ENCODE assay signal across 1 cellular context in the genomic region with DNA sequence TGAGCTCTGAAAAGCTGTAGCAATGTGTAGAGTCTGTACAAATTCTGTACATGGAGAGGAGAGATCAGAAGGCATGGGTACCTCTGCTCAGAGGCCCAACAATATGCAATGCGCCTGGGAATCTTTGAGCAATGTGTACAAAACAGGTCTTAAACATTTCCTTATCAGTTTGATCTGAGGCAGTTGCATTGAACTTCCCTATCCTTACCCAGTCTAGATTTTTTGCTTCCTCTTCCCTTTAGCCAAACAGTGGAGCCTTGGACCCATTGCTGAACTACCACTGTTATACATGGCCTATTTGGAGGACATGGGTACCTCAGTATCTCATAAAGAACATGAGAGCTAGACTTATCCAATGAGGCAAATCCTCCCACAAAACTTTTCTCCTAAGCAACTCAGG.
TF ChIP-seq lines count a peak whose summit lies in the region.

No MANE protein-coding gene starts in this region.

TF ChIP-seq in H1, 55 proteins besides CTCF, POLR2A, EP300 and RAD21 (continued from another document):
- TF ChIP-seq HDAC2 (IDR thresholded peaks at IDR 0.05; ENCODE audit: borderline replicate concordance in 1 of 2, low read depth in 2 of 2, low read length in 2 of 2) (no peak), TAF7 (optimal IDR thresholded peaks at IDR 0.05; ENCODE audit: borderline replicate concordance, low read depth, low read length) (no peak), SRF (IDR thresholded peaks at IDR 0.05; ENCODE audit: low read depth, low read length) (no peak), RFX5 (IDR thresholded peaks at IDR 0.05; ENCODE audit: borderline replicate concordance, low read depth, low read length) (no peak), NRF1 (IDR thresholded peaks at IDR 0.05; ENCODE audit: low read depth, low read length) (no peak), TBP (IDR thresholded peaks at IDR 0.05; ENCODE audit: low read depth, low read length) (no peak)
